In the genomic region with DNA sequence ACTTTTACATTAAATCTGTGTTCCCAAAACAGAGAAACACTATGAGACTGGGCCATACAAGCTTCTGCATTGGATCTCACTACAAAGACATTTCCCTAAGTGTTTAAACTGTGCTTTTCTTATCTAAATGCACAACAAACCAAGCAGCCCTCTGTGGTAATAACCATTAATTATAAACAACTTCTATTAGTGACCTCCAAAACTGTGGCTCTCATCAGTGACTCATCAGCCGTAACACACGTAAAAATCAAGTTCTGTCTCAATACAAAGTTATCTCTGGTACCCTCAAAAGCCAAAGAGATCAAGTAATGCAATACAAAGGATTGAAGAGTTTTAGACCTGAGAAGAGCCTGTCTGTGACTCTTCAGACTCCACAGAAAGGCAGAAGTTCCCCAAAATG, we compare ENCODE assay signal across 26 cellular contexts.
"Had no signal": no experiment of that assay in that cellular context is flagged by ENCODE, and none has a peak within 500 bp of the region (broad histone marks: within the 10 kb centered on the region; RNA-seq: fewer than 3 reads in every experiment).

No MANE protein-coding gene starts in this region.

- H3K4me1 Mint-ChIP-seq: activated CD4-positive, alpha-beta T cell treated with anti-CD3 and anti-CD28 coated beads for 36 hours; endodermal cell had no signal

- DNase-seq: activated CD4-positive, alpha-beta T cell treated with anti-CD3 and anti-CD28 coated beads for 36 hours; activated CD4-positive, CD25-positive, alpha-beta regulatory T cell; activated CD8-positive, alpha-beta T cell treated with anti-CD3 and anti-CD28 coated beads, Interleukin-2, amount 10 ng/mL, durations not matched to agents 7 days and 5 days; activated naive CD4-positive, alpha-beta T cell; activated naive CD8-positive, alpha-beta T cell treated with anti-CD3 and anti-CD28 coated beads for 36 hours; activated T-cell treated with anti-CD3 and anti-CD28 coated beads for 4 hours; activated T-cell treated with anti-CD3 and anti-CD28 coated beads, Interleukin-2, amount 50 U/mL, for 72 hours; amniotic stem cell; central memory CD4-positive, alpha-beta T cell; endodermal cell; foreskin melanocyte; islet precursor cell; left cardiac atrium; mammary epithelial cell; midbrain; naive thymus-derived CD4-positive, alpha-beta T cell; occipital lobe; right cardiac atrium; spleen; trophoblast cell had no signal

- H3K27ac ChIP-seq: breast epithelium, spleen, thoracic aorta had no signal

- H3K27me3 Mint-ChIP-seq: activated CD4-positive, alpha-beta T cell treated with anti-CD3 and anti-CD28 coated beads for 36 hours; activated naive CD8-positive, alpha-beta T cell treated with anti-CD3 and anti-CD28 coated beads for 36 hours; dendritic cell treated with granulocyte-macrophage colony-stimulating factor and Interleukin-4, amounts not matched to agents 40 ng/mL and 50 ng/mL, for 4 days; naive thymus-derived CD4-positive, alpha-beta T cell; stimulated activated naive CD8-positive, alpha-beta T cell treated with anti-CD3 and anti-CD28 coated beads, Interleukin-15, Interleukin-2, amounts not matched to agents 100 ng/mL and 50 ng/mL, for 24 hours had no signal

- H3K36me3 Mint-ChIP-seq: activated naive CD8-positive, alpha-beta T cell treated with anti-CD3 and anti-CD28 coated beads for 36 hours had no signal

- H3K9me3 Mint-ChIP-seq: activated naive CD8-positive, alpha-beta T cell treated with anti-CD3 and anti-CD28 coated beads for 36 hours; dendritic cell treated with granulocyte-macrophage colony-stimulating factor and Interleukin-4, amounts not matched to agents 40 ng/mL and 50 ng/mL, for 4 days; stimulated activated naive CD8-positive, alpha-beta T cell treated with anti-CD3 and anti-CD28 coated beads, Interleukin-15, Interleukin-2, amounts not matched to agents 100 ng/mL and 50 ng/mL, for 24 hours had no signal

- H3K36me3 ChIP-seq: breast epithelium, spleen, thoracic aorta had no signal

- H3K9me3 ChIP-seq: breast epithelium, thoracic aorta had no signal

- H3K4me3 ChIP-seq: breast epithelium, spleen, thoracic aorta had no signal

- H3K27ac Mint-ChIP-seq: activated CD4-positive, alpha-beta T cell treated with anti-CD3 and anti-CD28 coated beads for 36 hours; activated CD8-positive, alpha-beta T cell treated with anti-CD3 and anti-CD28 coated beads, Interleukin-2, amount 10 ng/mL, durations not matched to agents 7 days and 5 days; activated naive CD8-positive, alpha-beta T cell treated with anti-CD3 and anti-CD28 coated beads for 36 hours; activated T-cell treated with anti-CD3 and anti-CD28 coated beads, Interleukin-2, amount 50 U/mL, for 72 hours; dendritic cell treated with granulocyte-macrophage colony-stimulating factor and Interleukin-4, amounts not matched to agents 40 ng/mL and 50 ng/mL, for 4 days; endodermal cell; stimulated activated naive CD8-positive, alpha-beta T cell treated with anti-CD3 and anti-CD28 coated beads, Interleukin-15, Interleukin-2, amounts not matched to agents 100 ng/mL and 50 ng/mL, for 24 hours had no signal

- ATAC-seq: activated CD4-positive, alpha-beta T cell treated with anti-CD3 and anti-CD28 coated beads for 36 hours; activated CD8-positive, alpha-beta T cell treated with anti-CD3 and anti-CD28 coated beads, Interleukin-2, amount 10 ng/mL, durations not matched to agents 7 days and 5 days; activated T-cell treated with anti-CD3 and anti-CD28 coated beads, Interleukin-2, amount 50 U/mL, for 72 hours; esophagus mucosa; left cardiac atrium; naive thymus-derived CD4-positive, alpha-beta T cell; right cardiac atrium; SK-N-SH treated with all-trans-retinoic acid at 6 μM for 48 hours had no signal

- H3K27me3 ChIP-seq: spleen had no signal

- H3K4me3 Mint-ChIP-seq: activated CD4-positive, alpha-beta T cell treated with anti-CD3 and anti-CD28 coated beads for 36 hours; activated CD8-positive, alpha-beta T cell treated with anti-CD3 and anti-CD28 coated beads, Interleukin-2, amount 10 ng/mL, durations not matched to agents 7 days and 5 days; activated naive CD8-positive, alpha-beta T cell treated with anti-CD3 and anti-CD28 coated beads for 36 hours; activated T-cell treated with anti-CD3 and anti-CD28 coated beads, Interleukin-2, amount 50 U/mL, for 72 hours; dendritic cell treated with granulocyte-macrophage colony-stimulating factor and Interleukin-4, amounts not matched to agents 40 ng/mL and 50 ng/mL, for 4 days; endodermal cell; naive thymus-derived CD4-positive, alpha-beta T cell; stimulated activated naive CD8-positive, alpha-beta T cell treated with anti-CD3 and anti-CD28 coated beads, Interleukin-15, Interleukin-2, amounts not matched to agents 100 ng/mL and 50 ng/mL, for 24 hours had no signal

- H3K4me1 ChIP-seq: breast epithelium, spleen had no signal
